In the genomic region with DNA sequence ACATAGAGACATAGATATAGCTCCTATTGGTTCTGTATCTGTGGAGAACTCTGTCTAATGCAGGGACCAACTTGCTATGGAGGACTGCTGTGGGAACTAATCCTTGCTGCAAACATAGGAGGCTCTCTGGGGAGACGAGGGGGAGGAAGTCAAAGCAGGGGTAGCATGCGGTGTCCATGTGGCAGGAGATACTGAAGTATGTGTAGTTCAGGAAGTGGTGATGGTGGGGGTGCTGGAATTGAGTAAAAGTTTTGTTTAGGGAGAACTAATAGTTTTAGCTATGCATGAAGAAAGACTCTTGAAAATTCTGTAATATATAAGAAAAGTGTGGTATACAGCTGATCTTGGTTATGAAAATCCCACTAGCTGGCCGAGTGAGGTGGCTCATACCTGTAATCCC, we compare ENCODE assay signal across 9 cellular contexts.
DNase-seq lines count a peak whose midpoint lies in the region; ATAC-seq and TF ChIP-seq lines count a peak whose summit lies in the region.
"Had no signal": no experiment of that assay in that cellular context is flagged by ENCODE, and none has a peak within 500 bp of the region (broad histone marks: within the 10 kb centered on the region; RNA-seq: fewer than 3 reads in every experiment).

No MANE protein-coding gene starts in this region.

- H3K4me3 ChIP-seq in transverse colon: no peak overlapping the region

- no peak for TF ChIP-seq POLR2A in transverse colon (IDR thresholded peaks at IDR 0.05)

- no peak for TF ChIP-seq EP300 in transverse colon (IDR thresholded peaks at IDR 0.05; ENCODE audit: low read depth)

- peak; percentile 19 for DNase-seq in stimulated activated CD4-positive, alpha-beta T cell treated with anti-CD3 and anti-CD28 coated beads, Interleukin-2, amount 100 ng/mL, for 4 hours (ENCODE audit: low read depth)
- DNase-seq in stimulated activated CD4-positive, alpha-beta T cell treated with anti-CD3 and anti-CD28 coated beads, Interleukin-12 subunit alpha, Interleukin-12 subunit beta, amount 100 ng/mL, for 4 hours: no peak
- DNase-seq in Kasumi-1 (lab: John Stamatoyannopoulos, UW) (peak; percentile 82 to 89), transverse colon (peak; percentile 19), foreskin melanocyte (no peak)
- peak; percentile 34 for DNase-seq in central memory CD4-positive, alpha-beta T cell
- DNase-seq in NK-92 treated with Interleukin-12 subunit alpha and Interleukin-12 subunit beta, amount 100 ng/mL, for 24 hours (lab: John Stamatoyannopoulos, UW): no peak
- DNase-seq: NCI-H1436 had no signal

- H3K4me1 ChIP-seq in transverse colon: peaks cover 0 to 28% (median 0%) of the 10 kb centered on the region in 4 donors

- intact Hi-C loops in transverse colon (cut with DNase I; ENCODE audit: low total_unique reads): no loop called here

- no peak for ATAC-seq in GM19324 (IDR thresholded peaks at IDR 0.05; ENCODE audit: low FRiP score, unreplicated experiment)

- H3K27ac ChIP-seq in transverse colon: peak overlapping the region in 1 of 4 donors; percentile 11

- H3K9me3 ChIP-seq in transverse colon: no peaks in the 10 kb centered on the region

- H3K27me3 ChIP-seq in transverse colon: no peaks in the 10 kb centered on the region

- in situ Hi-C loops in transverse colon (cut with MboI; ENCODE audit: low pct_ligation_motif_present in 1 of 4, low pct_unique_long_range_greater_than_20kb in 1 of 4, low sequenced_read_pairs in 3 of 4): no loop called here

- no peaks in the 10 kb centered on the region for H3K36me3 ChIP-seq in transverse colon

- 76 to 77% methylated on average over 2 to 3 of the region's 3 CpGs for WGBS in transverse colon (ENCODE audit: low coverage in 1 of 2), 2 donors

- no peak for TF ChIP-seq CTCF in transverse colon (IDR thresholded peaks at IDR 0.05)

Comparison
In these comparisons a context has a peak if more than half of its experiments do, and no peak if none do; other contexts are left out.
1. DNase-seq: peak in stimulated activated CD4-positive, alpha-beta T cell treated with anti-CD3 and anti-CD28 coated beads, Interleukin-2, amount 100 ng/mL, for 4 hours (single experiment), Kasumi-1 (2 of 2), central memory CD4-positive, alpha-beta T cell (single experiment) and transverse colon (single experiment); none in stimulated activated CD4-positive, alpha-beta T cell treated with anti-CD3 and anti-CD28 coated beads, Interleukin-12 subunit alpha, Interleukin-12 subunit beta, amount 100 ng/mL, for 4 hours (single experiment), NK-92 treated with Interleukin-12 subunit alpha and Interleukin-12 subunit beta, amount 100 ng/mL, for 24 hours (single experiment) and foreskin melanocyte (single experiment).